Comparison of ENCODE assay signal across 1 cellular context in the genomic region with DNA sequence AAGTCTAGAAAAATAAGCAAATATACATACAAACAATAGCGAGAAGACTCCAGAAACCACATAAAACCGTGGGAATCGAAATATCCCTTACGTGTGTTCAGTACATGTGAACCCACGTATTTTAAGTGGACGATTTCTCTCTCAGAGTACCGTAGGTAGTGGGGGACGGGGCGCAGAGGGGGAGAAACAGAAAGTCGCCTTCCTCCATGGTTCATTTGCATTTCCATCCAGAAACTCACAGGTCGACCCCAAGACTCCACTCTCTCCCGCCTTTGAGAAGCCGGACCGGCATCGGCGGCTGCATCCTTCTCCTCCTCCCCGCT.
TF ChIP-seq lines count a peak whose summit lies in the region.

No MANE protein-coding gene starts in this region.

TF ChIP-seq in HEK293, 187 proteins besides CTCF, POLR2A, EP300 and RAD21 (continued from another document):
- TF ChIP-seq ZNF561 (tag by site-specific recombination; IDR thresholded peaks at IDR 0.05; ENCODE audit: borderline replicate concordance), result peak; percentile 65; the same call in 1 of the 2 replicates
- TF ChIP-seq ZNF777 (tag by site-specific recombination; IDR thresholded peaks at IDR 0.05; ENCODE audit: borderline replicate concordance), result 0 out of 2 replicates have a peak, but pooled peaks have one; percentile 19
- peak; percentile 70; the same call in 1 of the 2 replicates for TF ChIP-seq ZNF501 (tag by site-specific recombination; IDR thresholded peaks at IDR 0.05)
- no peak for TF ChIP-seq ZNF169 (tag by site-specific recombination; IDR thresholded peaks at IDR 0.05)
- TF ChIP-seq ZNF19 (tag by site-specific recombination; IDR thresholded peaks at IDR 0.05; ENCODE audit: low read depth), result no peak
- 0 out of 2 replicates have a peak, but pooled peaks have one; percentile 11 for TF ChIP-seq PRDM1 (tag by site-specific recombination; IDR thresholded peaks at IDR 0.05)
- TF ChIP-seq ZXDB (tag by site-specific recombination; IDR thresholded peaks at IDR 0.05), result peak; percentile 16; the same call in 1 of the 2 replicates
- 0 out of 2 replicates have a peak, but pooled peaks have one; percentile 79 for TF ChIP-seq ZNF2 (tag by site-specific recombination; IDR thresholded peaks at IDR 0.05)
- TF ChIP-seq ZNF560 (tag by site-specific recombination; IDR thresholded peaks at IDR 0.05; ENCODE audit: borderline replicate concordance), result no peak
- TF ChIP-seq, protein P1, sequence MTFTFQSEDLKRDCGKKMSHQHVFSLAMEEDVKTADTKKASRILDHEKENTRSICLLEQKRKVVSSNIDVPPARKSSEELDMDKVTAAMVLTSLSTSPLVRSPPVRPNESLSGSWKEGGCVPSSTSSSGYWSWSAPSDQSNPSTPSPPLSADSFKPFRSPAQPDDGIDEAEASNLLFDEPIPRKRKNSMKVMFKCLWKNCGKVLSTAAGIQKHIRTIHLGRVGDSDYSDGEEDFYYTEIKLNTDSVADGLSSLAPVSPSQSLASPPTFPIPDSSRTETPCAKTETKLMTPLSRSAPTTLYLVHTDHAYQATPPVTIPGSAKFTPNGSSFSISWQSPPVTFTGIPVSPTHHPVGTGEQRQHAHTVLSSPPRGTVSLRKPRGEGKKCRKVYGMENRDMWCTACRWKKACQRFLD (tag by site-specific recombination; IDR thresholded peaks at IDR 0.05), result no peak
- no peak for TF ChIP-seq ZNF843 (tag by site-specific recombination; IDR thresholded peaks at IDR 0.05)
- TF ChIP-seq, protein P2, sequence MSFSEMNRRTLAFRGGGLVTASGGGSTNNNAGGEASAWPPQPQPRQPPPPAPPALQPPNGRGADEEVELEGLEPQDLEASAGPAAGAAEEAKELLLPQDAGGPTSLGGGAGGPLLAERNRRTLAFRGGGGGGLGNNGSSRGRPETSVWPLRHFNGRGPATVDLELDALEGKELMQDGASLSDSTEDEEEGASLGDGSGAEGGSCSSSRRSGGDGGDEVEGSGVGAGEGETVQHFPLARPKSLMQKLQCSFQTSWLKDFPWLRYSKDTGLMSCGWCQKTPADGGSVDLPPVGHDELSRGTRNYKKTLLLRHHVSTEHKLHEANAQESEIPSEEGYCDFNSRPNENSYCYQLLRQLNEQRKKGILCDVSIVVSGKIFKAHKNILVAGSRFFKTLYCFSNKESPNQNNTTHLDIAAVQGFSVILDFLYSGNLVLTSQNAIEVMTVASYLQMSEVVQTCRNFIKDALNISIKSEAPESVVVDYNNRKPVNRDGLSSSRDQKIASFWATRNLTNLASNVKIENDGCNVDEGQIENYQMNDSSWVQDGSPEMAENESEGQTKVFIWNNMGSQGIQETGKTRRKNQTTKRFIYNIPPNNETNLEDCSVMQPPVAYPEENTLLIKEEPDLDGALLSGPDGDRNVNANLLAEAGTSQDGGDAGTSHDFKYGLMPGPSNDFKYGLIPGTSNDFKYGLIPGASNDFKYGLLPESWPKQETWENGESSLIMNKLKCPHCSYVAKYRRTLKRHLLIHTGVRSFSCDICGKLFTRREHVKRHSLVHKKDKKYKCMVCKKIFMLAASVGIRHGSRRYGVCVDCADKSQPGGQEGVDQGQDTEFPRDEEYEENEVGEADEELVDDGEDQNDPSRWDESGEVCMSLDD (tag by site-specific recombination; IDR thresholded peaks at IDR 0.05), result peak; percentile 89
- TF ChIP-seq, protein P3, sequence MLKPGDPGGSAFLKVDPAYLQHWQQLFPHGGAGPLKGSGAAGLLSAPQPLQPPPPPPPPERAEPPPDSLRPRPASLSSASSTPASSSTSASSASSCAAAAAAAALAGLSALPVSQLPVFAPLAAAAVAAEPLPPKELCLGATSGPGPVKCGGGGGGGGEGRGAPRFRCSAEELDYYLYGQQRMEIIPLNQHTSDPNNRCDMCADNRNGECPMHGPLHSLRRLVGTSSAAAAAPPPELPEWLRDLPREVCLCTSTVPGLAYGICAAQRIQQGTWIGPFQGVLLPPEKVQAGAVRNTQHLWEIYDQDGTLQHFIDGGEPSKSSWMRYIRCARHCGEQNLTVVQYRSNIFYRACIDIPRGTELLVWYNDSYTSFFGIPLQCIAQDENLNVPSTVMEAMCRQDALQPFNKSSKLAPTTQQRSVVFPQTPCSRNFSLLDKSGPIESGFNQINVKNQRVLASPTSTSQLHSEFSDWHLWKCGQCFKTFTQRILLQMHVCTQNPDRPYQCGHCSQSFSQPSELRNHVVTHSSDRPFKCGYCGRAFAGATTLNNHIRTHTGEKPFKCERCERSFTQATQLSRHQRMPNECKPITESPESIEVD (tag by site-specific recombination; IDR thresholded peaks at IDR 0.05), result no peak
